Comparison of ENCODE assay signal across 14 cellular contexts in the genomic region with DNA sequence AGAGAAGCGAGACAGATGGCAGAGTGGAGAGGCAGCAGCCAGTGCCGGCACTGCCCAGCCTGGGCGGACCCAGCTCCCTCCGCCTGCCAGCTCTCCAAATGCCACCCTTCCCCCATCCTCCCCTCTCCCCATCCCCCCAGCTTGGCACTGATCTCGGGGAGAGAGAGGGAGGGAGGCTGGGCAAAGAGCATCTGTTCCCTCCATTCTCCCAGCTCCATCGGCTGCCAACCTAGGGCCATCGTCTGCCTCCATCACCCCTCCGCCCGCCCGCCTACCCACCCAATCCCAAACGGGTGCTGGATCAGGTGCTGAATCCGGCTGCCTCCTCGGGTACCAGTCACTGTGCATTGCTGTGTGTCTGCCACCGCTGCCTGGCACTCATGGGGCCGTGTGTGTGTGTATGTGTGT. TPM values are rescaled to one million over a fixed set of nuclear protein-coding genes. Genes with fewer than 3 reads are reported as not detected.
DNase-seq lines count a peak whose midpoint lies in the region; ATAC-seq, FAIRE-seq and TF ChIP-seq lines count a peak whose summit lies in the region.
"Had no signal": no experiment of that assay in that cellular context is flagged by ENCODE, and none has a peak within 500 bp of the region (broad histone marks: within the 10 kb centered on the region; RNA-seq: fewer than 3 reads in every experiment).

No MANE protein-coding gene starts in this region.

- WGBS in sigmoid colon, 2 donors: 86 to 88% methylated on average over 15 of the region's 15 CpGs

- no peak for TF ChIP-seq EP300 in sigmoid colon (IDR thresholded peaks at IDR 0.05)

- no peaks in the 10 kb centered on the region for H3K36me3 ChIP-seq in sigmoid colon
- H3K36me3 ChIP-seq: pancreas, upper lobe of left lung had no signal

- no peaks in the 10 kb centered on the region for H3K9me3 ChIP-seq in sigmoid colon
- H3K9me3 ChIP-seq: pancreas, upper lobe of left lung had no signal

- TF ChIP-seq CTCF in coronary artery (IDR thresholded peaks at IDR 0.05) (no peak), sigmoid colon (IDR thresholded peaks at IDR 0.05) (no peak)

- TF ChIP-seq POLR2A in sigmoid colon (IDR thresholded peaks at IDR 0.05) (no peak), H54 (IDR thresholded peaks at IDR 0.05; ENCODE audit: low read depth, low read length) (no peak)

- no peak overlapping the region for H3K27ac ChIP-seq in coronary artery
- H3K27ac ChIP-seq in sigmoid colon: peak overlapping the region in 2 of 4 donors; percentile 56 to 66
- H3K27ac ChIP-seq: pancreas, upper lobe of left lung had no signal

- DNase-seq in NCI-H748 (lab: John Stamatoyannopoulos, UW; ENCODE audit: unreplicated experiment): peak; percentile 23
- no peak for DNase-seq in NCI-H748 treated with DMSO at 0.1 percent for 48 hours (lab: John Stamatoyannopoulos, UW)
- DNase-seq in NCI-H446 treated with DMSO at 0.1 percent for 48 hours (lab: John Stamatoyannopoulos, UW): peak; percentile 87
- DNase-seq in coronary artery (ENCODE audit: low spot score): peak; percentile 57
- peak; percentile 74 for DNase-seq in sigmoid colon
- DNase-seq in H54 (ENCODE audit: insufficient read length, low spot score): no peak
- DNase-seq: activated CD4-positive, alpha-beta memory T cell treated with anti-CD3 and anti-CD28 coated beads for 36 hours; cortex of kidney; mesendoderm had no signal

- H3K27me3 ChIP-seq in sigmoid colon: no peaks in the 10 kb centered on the region
- H3K27me3 ChIP-seq: pancreas, upper lobe of left lung had no signal

- FAIRE-seq in H54 (lab: Jason Lieb, UNC): no peak
- FAIRE-seq: pancreas had no signal

- ATAC-seq in HG03571 (IDR thresholded peaks at IDR 0.05; ENCODE audit: unreplicated experiment): no peak
- ATAC-seq in GM19467 (IDR thresholded peaks at IDR 0.05; ENCODE audit: unreplicated experiment): no peak

- peaks cover 0 to 17% (median 15%) of the 10 kb centered on the region in 4 donors for H3K4me1 ChIP-seq in sigmoid colon
- H3K4me1 ChIP-seq: pancreas, upper lobe of left lung had no signal

- H3K4me3 ChIP-seq in coronary artery: no peak overlapping the region
- peak overlapping the region in 2 of 4 donors; percentile 26 to 41 for H3K4me3 ChIP-seq in sigmoid colon
- H3K4me3 ChIP-seq: pancreas had no signal

- intact Hi-C loops in sigmoid colon (cut with DNase I): no loop called here

RNA-seq across cellular contexts. Expression of gene ZFHX2, which starts 38.6 kb away (rescaled TPM):
- 1 to 10 TPM in 2 of 4 donors, under 1 TPM in 2; 0.33 to 1.9 (median 0.98) TPM for total RNA-seq in sigmoid colon
- polyA plus RNA-seq in sigmoid colon: under 1 TPM in 2 of 3 donors, not detected in 1; under 0.01 to 0.57 TPM
- polyA plus RNA-seq: fibroblast of lung had no signal

RNA-seq across cellular contexts. Expression of gene THTPA, which starts 43.1 kb away (rescaled TPM):
- total RNA-seq in sigmoid colon: 10 to 100 TPM in 3 of 4 donors, 1 to 10 TPM in 1; 8.9 to 30.6 (median 19.4) TPM
- polyA plus RNA-seq in sigmoid colon: 10 to 100 TPM; 19.2 to 35.4 (median 22.0) TPM

RNA-seq across cellular contexts. Expression of gene NGDN, which starts 43.5 kb away (rescaled TPM):
- 10 to 100 TPM; 23.3 to 46.2 (median 42.7) TPM for total RNA-seq in sigmoid colon
- 10 to 100 TPM; 28.2 to 39.6 (median 28.7) TPM for polyA plus RNA-seq in sigmoid colon

RNA-seq across cellular contexts. Expression of gene AP1G2, which starts 54.6 kb away (rescaled TPM):
- total RNA-seq in sigmoid colon: 10 to 100 TPM; 16.4 to 37.1 (median 26.3) TPM
- 100 to 1,000 TPM in 1 of 3 donors, 10 to 100 TPM in 2; 33.0 to 124 (median 41.6) TPM for polyA plus RNA-seq in sigmoid colon

Comparison
In these comparisons a context has a peak if more than half of its experiments do, and no peak if none do; other contexts are left out.
1. DNase-seq: peak in NCI-H748 (single experiment), NCI-H446 treated with DMSO at 0.1 percent for 48 hours (single experiment), coronary artery (single experiment) and sigmoid colon (single experiment); none in NCI-H748 treated with DMSO at 0.1 percent for 48 hours (single experiment) and H54 (single experiment).